Comparison of ENCODE assay signal across 5 cellular contexts in the genomic region with DNA sequence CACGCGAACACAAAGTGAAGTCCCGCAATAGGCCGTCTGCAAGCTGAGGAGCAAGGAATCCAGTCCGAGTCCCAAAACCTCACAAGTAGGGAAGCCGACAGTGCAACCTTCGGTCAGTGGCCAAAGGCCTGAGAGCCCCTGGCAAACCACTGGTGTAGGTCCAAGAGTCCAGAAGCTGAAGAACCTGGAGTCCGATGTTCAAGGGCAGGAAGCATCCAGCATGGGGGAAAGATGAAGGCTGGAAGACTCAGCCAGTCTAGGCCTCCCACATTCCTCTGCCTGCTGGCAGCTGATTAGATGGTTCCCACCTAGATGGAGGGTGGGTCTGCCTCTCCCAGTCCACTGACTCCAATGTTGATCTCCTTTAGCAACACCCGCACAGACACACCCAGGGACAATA.
DNase-seq lines count a peak whose midpoint lies in the region; TF ChIP-seq lines count a peak whose summit lies in the region.
"Not testable (repeated sequence)": the region's sequence is repeated elsewhere in the genome, so short reads cannot be mapped to it uniquely, and the experiment has no call there.

No MANE protein-coding gene starts in this region.

- H3K27ac ChIP-seq in esophagus muscularis mucosa (replicated peaks in 1 of 4), result not testable (repeated sequence)
- peak overlapping the region in 5 of 8 donors; percentile 46 to 69 (median 64) for H3K27ac ChIP-seq in spleen

- not testable (repeated sequence) for TF ChIP-seq POLR2A in esophagus muscularis mucosa (IDR thresholded peaks at IDR 0.05; ENCODE audit: low read depth); spleen (IDR thresholded peaks at IDR 0.05)

- not testable (repeated sequence) for H3K4me3 ChIP-seq in esophagus muscularis mucosa, spleen

- H3K36me3 ChIP-seq in esophagus muscularis mucosa, spleen: not testable (repeated sequence)

- peak overlapping the region in 1 of 3 experiments; percentile 5 for H3K4me3 Mint-ChIP-seq in nephron

- not testable (repeated sequence) for TF ChIP-seq EP300 in esophagus muscularis mucosa (IDR thresholded peaks at IDR 0.05)

- not testable (repeated sequence) for H3K4me1 ChIP-seq in esophagus muscularis mucosa, spleen

- DNase-seq in activated CD8-positive, alpha-beta memory T cell treated with anti-CD3 and anti-CD28 coated beads for 24 hours, result peak; percentile 32
- DNase-seq in esophagus muscularis mucosa (ENCODE audit: extremely low spot score) (peak; percentile 80), islet precursor cell (peak; percentile 25)
- not testable (repeated sequence) for DNase-seq in spleen

- intact Hi-C loops in esophagus muscularis mucosa (cut with DNase I); spleen (cut with DNase I; ENCODE audit: low total_unique reads): not testable (repeated sequence)

- H3K27ac Mint-ChIP-seq in nephron, result peak overlapping the region in 2 of 3 experiments; percentile 48 to 53

- H3K27me3 Mint-ChIP-seq in nephron (ENCODE audit: low read depth), result not testable (repeated sequence)

- WGBS in esophagus muscularis mucosa, result 90% methylated on average over 9 of the region's 9 CpGs
- 93 to 98% (median 95%) methylated on average over 9 of the region's 9 CpGs for WGBS in spleen, 5 donors

- H3K9me3 Mint-ChIP-seq in nephron, result not testable (repeated sequence)

- not testable (repeated sequence) for H3K27me3 ChIP-seq in esophagus muscularis mucosa; spleen (replicated peaks in 1 of 7)

- peaks cover 17% of the 10 kb centered on the region for H3K4me1 Mint-ChIP-seq in nephron

- H3K9me3 ChIP-seq in esophagus muscularis mucosa, spleen: not testable (repeated sequence)

- not testable (repeated sequence) for H3K36me3 Mint-ChIP-seq in nephron (ENCODE audit: low read depth)

- not testable (repeated sequence) for TF ChIP-seq CTCF in esophagus muscularis mucosa (IDR thresholded peaks at IDR 0.05); nephron (IDR thresholded peaks at IDR 0.05; ENCODE audit: unreplicated experiment in 3 of 3); spleen (IDR thresholded peaks at IDR 0.05 in 8 of 11, conservative IDR thresholded peaks at IDR 0.05 in 3 of 11)
